Comparison of ENCODE assay signal across 1 cellular context in genomic region chr7:106717997-106718871, GRCh38.
TF ChIP-seq lines count a peak whose summit lies in the region.

No MANE protein-coding gene starts in this region.

TF ChIP-seq in K562, 482 proteins besides CTCF, POLR2A, EP300 and RAD21 (continued from another document and continues in another):
- no peak for TF ChIP-seq TSHZ1 (CRISPR knock-in tag; IDR thresholded peaks at IDR 0.05)
- no peak for TF ChIP-seq CBX5 (IDR thresholded peaks at IDR 0.05; ENCODE audit: borderline replicate concordance, low read depth)
- TF ChIP-seq ZNF609 (CRISPR knock-in tag; IDR thresholded peaks at IDR 0.05; ENCODE audit: borderline replicate concordance) = no peak
- no peak for TF ChIP-seq NR1H2 (CRISPR knock-in tag; IDR thresholded peaks at IDR 0.05)
- peak; percentile 46; the same call in 1 of the 2 replicates for TF ChIP-seq CUX1 (CRISPR knock-in tag; IDR thresholded peaks at IDR 0.05)
- TF ChIP-seq HMG20A (CRISPR knock-in tag; conservative IDR thresholded peaks at IDR 0.05) = no peak
- TF ChIP-seq FOXA3 (CRISPR knock-in tag; conservative IDR thresholded peaks at IDR 0.05 in 1 of 2, IDR thresholded peaks at IDR 0.05 in 1 of 2) = peak; percentile 95
- no peak for TF ChIP-seq SREBF1 (IDR thresholded peaks at IDR 0.05; ENCODE audit: borderline replicate concordance, low read depth, low read length)
- TF ChIP-seq, protein P1, sequence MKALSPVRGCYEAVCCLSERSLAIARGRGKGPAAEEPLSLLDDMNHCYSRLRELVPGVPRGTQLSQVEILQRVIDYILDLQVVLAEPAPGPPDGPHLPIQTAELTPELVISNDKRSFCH (CRISPR knock-in tag; IDR thresholded peaks at IDR 0.05) = no peak
- TF ChIP-seq, protein P1 (tag; IDR thresholded peaks at IDR 0.05) = peak; percentile 70; the same call in 1 of the 2 replicates
- no peak for TF ChIP-seq PKNOX1 (IDR thresholded peaks at IDR 0.05)
- peak; percentile 79 for TF ChIP-seq EP400 (IDR thresholded peaks at IDR 0.05)
- no peak for TF ChIP-seq GTF2A2 (tag; IDR thresholded peaks at IDR 0.05)
- TF ChIP-seq RFX7 (CRISPR knock-in tag; IDR thresholded peaks at IDR 0.05) = no peak
- no peak for TF ChIP-seq TOE1 (IDR thresholded peaks at IDR 0.05; ENCODE audit: borderline replicate concordance)
- no peak for TF ChIP-seq TOE1 (CRISPR knock-in tag; IDR thresholded peaks at IDR 0.05; ENCODE audit: borderline replicate concordance, low read depth)
- no peak for TF ChIP-seq ZNF644 (tag; IDR thresholded peaks at IDR 0.05; ENCODE audit: low read depth)
- TF ChIP-seq ELF4 (CRISPR knock-in tag; IDR thresholded peaks at IDR 0.05) = no peak
- no peak for TF ChIP-seq IRF1 (CRISPR knock-in tag; IDR thresholded peaks at IDR 0.05; ENCODE audit: borderline replicate concordance)
- TF ChIP-seq PML (IDR thresholded peaks at IDR 0.05; ENCODE audit: low read length) = peak; percentile 26; the same call in 1 of the 2 replicates
- TF ChIP-seq SMC3 (conservative IDR thresholded peaks at IDR 0.05; ENCODE audit: insufficient read depth, low read depth, low read length) = no peak
- no peak for TF ChIP-seq RBM25 (IDR thresholded peaks at IDR 0.05; ENCODE audit: low read depth, low read length, severe bottlenecking)
- TF ChIP-seq, protein P2, sequence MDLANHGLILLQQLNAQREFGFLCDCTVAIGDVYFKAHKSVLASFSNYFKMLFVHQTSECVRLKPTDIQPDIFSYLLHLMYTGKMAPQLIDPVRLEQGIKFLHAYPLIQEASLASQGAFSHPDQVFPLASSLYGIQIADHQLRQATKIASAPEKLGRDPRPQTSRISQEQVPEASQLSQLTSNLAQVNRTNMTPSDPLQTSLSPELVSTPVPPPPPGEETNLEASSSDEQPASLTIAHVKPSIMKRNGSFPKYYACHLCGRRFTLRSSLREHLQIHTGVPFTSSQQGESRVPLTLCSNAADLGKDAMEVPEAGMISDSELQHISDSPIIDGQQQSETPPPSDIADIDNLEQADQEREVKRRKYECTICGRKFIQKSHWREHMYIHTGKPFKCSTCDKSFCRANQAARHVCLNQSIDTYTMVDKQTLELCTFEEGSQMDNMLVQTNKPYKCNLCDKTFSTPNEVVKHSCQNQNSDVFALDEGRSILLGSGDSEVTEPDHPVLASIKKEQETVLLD (IDR thresholded peaks at IDR 0.05) = peak; percentile 73; the same call in 1 of the 2 replicates
- no peak for TF ChIP-seq FOXK1 (CRISPR knock-in tag; IDR thresholded peaks at IDR 0.05; ENCODE audit: borderline replicate concordance)
- peak; percentile 78 for TF ChIP-seq NCOA1 (IDR thresholded peaks at IDR 0.05; ENCODE audit: low read depth)
- peak; percentile 82 for TF ChIP-seq MAFK (IDR thresholded peaks at IDR 0.05; ENCODE audit: low read length)
- no peak for TF ChIP-seq TBP (optimal IDR thresholded peaks at IDR 0.05; ENCODE audit: low read depth, low read length)
- TF ChIP-seq ZKSCAN3 (CRISPR knock-in tag; IDR thresholded peaks at IDR 0.05) = no peak
- no peak for TF ChIP-seq E2F3 (CRISPR knock-in tag; IDR thresholded peaks at IDR 0.05)
- peak; percentile 99 for TF ChIP-seq SMARCC2 (IDR thresholded peaks at IDR 0.05; ENCODE audit: low read depth)
- peak; percentile 99 for TF ChIP-seq RNF2 (IDR thresholded peaks at IDR 0.05)
- TF ChIP-seq FOXP4 (CRISPR knock-in tag; IDR thresholded peaks at IDR 0.05; ENCODE audit: borderline replicate concordance) = no peak
- 0 out of 2 replicates have a peak, but pooled peaks have one; percentile 28 for TF ChIP-seq CREB3 (tag; conservative IDR thresholded peaks at IDR 0.05; ENCODE audit: low read depth)
- peak; percentile 62; the same call in 1 of the 2 replicates for TF ChIP-seq CEBPB (tag; IDR thresholded peaks at IDR 0.05)
- peak; percentile 62; the same call in 1 of the 2 replicates for TF ChIP-seq HBP1 (CRISPR knock-in tag; IDR thresholded peaks at IDR 0.05)
- no peak for TF ChIP-seq PTBP1 (IDR thresholded peaks at IDR 0.05; ENCODE audit: low read depth, low read length)
